Comparison of ENCODE assay signal across 13 cellular contexts in the genomic region with DNA sequence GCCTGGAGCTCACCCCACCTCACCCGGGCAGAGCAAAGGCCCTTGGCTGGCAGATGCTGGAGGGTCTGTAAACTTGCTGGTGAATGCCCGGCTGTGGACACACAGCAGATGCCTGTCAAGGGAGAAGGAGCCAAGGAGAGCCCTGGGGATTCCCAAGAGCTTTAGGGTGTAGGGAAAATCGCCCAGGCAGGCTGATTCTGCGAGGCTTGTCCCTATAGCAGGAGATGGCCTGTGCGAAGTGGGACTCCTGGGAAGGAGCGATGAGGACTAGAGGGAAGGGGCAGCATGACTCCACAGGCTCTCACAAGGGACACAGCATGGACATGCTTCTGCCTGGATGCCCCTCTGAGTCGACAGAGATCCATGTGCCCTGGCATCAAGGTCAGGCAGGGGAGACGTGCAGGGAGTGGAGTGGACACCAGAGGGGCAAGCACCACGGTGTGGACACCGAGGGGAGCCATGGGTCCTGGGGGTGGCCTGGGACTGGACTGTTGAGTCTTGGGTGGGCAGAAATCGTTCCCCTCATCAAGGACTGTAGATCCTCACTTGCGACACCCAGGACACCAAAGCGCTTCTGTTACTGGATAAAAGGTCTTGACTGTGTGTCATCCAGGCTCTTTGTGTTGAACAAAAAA.
"Had no signal": no experiment of that assay in that cellular context is flagged by ENCODE, and none has a peak within 500 bp of the region (broad histone marks: within the 10 kb centered on the region; RNA-seq: fewer than 3 reads in every experiment).

No MANE protein-coding gene starts in this region.

- H3K4me3 ChIP-seq: gastrocnemius medialis, heart right ventricle, transverse colon had no signal

- H3K36me3 ChIP-seq: gastrocnemius medialis, heart right ventricle, transverse colon had no signal

- H3K27me3 ChIP-seq: gastrocnemius medialis, heart right ventricle, transverse colon had no signal

- ATAC-seq: activated CD8-positive, alpha-beta memory T cell treated with anti-CD3 and anti-CD28 coated beads, Interleukin-2, amount 10 ng/mL, durations not matched to agents 7 days and 5 days; gastrocnemius medialis; left lobe of liver; right cardiac atrium had no signal

- H3K27ac ChIP-seq: gastrocnemius medialis, heart right ventricle, transverse colon had no signal

- H3K4me1 ChIP-seq: gastrocnemius medialis, heart right ventricle had no signal

- DNase-seq: activated CD4-positive, alpha-beta T cell treated with anti-CD3 and anti-CD28 coated beads for 1 hour; activated CD4-positive, alpha-beta T cell treated with anti-CD3 and anti-CD28 coated beads, Interleukin-2, amount 50 U/mL, for 48 hours; activated CD8-positive, alpha-beta memory T cell treated with anti-CD3 and anti-CD28 coated beads, Interleukin-2, amount 10 ng/mL, durations not matched to agents 7 days and 5 days; anterior cingulate cortex; gastrocnemius medialis; heart right ventricle; stimulated activated CD4-positive, alpha-beta T cell treated with anti-CD3 and anti-CD28 coated beads, Interleukin-1b, Interleukin-23, amount 100 ng/mL, for 48 hours; stimulated activated naive B cell treated with anti-CD40 and anti-IgM and Interleukin-4, amounts not matched to agents 10 μg/mL and 1 μg/mL and 100 μg/mL, for 72 hours; transverse colon had no signal

- H3K27me3 Mint-ChIP-seq: activated naive CD8-positive, alpha-beta T cell had no signal

- H3K4me3 Mint-ChIP-seq: activated CD8-positive, alpha-beta memory T cell treated with anti-CD3 and anti-CD28 coated beads, Interleukin-2, amount 10 ng/mL, durations not matched to agents 7 days and 5 days; activated naive CD8-positive, alpha-beta T cell; memory B cell; stimulated activated naive B cell treated with anti-CD40 and anti-IgM and Interleukin-4, amounts not matched to agents 10 μg/mL and 1 μg/mL and 100 μg/mL, for 72 hours had no signal

- H3K9me3 Mint-ChIP-seq: memory B cell; stimulated activated naive B cell treated with anti-CD40 and anti-IgM and Interleukin-4, amounts not matched to agents 10 μg/mL and 1 μg/mL and 100 μg/mL, for 72 hours had no signal

- H3K36me3 Mint-ChIP-seq: activated CD8-positive, alpha-beta memory T cell treated with anti-CD3 and anti-CD28 coated beads, Interleukin-2, amount 10 ng/mL, durations not matched to agents 7 days and 5 days; activated naive CD8-positive, alpha-beta T cell; memory B cell; stimulated activated naive B cell treated with anti-CD40 and anti-IgM and Interleukin-4, amounts not matched to agents 10 μg/mL and 1 μg/mL and 100 μg/mL, for 72 hours had no signal

- H3K27ac Mint-ChIP-seq: activated CD8-positive, alpha-beta memory T cell treated with anti-CD3 and anti-CD28 coated beads, Interleukin-2, amount 10 ng/mL, durations not matched to agents 7 days and 5 days; activated naive CD8-positive, alpha-beta T cell; memory B cell; stimulated activated naive B cell treated with anti-CD40 and anti-IgM and Interleukin-4, amounts not matched to agents 10 μg/mL and 1 μg/mL and 100 μg/mL, for 72 hours had no signal

- H3K9me3 ChIP-seq: gastrocnemius medialis, heart right ventricle, transverse colon had no signal
